1 cellular context compared by ENCODE assay signal in the genomic region with DNA sequence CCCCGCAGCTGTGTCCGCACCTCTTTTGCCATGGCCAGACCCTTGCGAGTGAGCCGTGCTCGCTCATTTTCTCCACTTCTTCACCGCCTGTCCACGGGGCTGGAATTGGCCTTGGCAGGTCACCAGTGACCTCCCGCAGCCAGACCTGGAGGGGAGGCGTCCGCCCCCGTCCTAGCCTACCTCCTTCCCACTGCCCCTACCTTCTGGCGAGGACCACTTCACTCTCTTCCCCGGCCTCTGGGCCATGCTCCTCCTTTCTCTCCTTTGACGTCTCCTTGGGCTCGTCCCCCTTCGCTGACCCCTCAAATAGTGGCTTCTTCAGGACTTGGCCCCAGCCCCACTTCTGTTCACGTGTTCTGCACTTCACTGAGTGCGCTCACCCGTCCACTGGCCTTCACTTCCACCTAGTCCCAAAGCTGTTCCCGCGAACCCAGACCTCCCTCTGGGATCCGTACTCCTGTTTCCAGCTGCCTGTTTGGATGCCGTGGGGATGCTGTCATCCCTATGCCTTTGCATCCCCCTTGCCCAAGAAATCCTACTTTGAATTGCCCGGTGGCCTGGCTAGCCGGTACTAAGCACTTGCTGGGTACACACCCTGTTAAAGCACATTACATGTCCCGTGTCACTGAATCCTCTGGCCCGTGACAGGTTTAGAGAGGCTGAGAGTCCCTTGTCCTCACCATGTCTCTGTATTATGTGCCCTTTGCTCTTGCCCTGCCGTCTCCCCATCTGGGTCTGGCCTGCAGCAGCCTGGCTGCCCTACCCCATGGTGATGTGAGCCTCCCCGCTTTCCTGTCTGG.
TF ChIP-seq lines count a peak whose summit lies in the region.

No MANE protein-coding gene starts in this region.

TF ChIP-seq in HepG2, 621 proteins besides CTCF, POLR2A, EP300 and RAD21:
- no peak for TF ChIP-seq RNF2 (conservative IDR thresholded peaks at IDR 0.05; ENCODE audit: low read depth)
- TF ChIP-seq, protein P1, sequence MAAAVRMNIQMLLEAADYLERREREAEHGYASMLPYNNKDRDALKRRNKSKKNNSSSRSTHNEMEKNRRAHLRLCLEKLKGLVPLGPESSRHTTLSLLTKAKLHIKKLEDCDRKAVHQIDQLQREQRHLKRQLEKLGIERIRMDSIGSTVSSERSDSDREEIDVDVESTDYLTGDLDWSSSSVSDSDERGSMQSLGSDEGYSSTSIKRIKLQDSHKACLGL (CRISPR knock-in tag; IDR thresholded peaks at IDR 0.05) = 0 out of 2 replicates have a peak, but pooled peaks have one; percentile 27
TF ChIP-seq in HepG2: peak in this region for 1.
